16 cellular contexts compared by ENCODE assay signal in genomic region chrX:139750390-139750789, GRCh38. TPM values are rescaled to one million over a fixed set of nuclear protein-coding genes. Genes with fewer than 3 reads are reported as not detected.
A peak's percentile ranks its signal among the peaks of the same experiment; 100 is the strongest.
DNase-seq lines count a peak whose midpoint lies in the region; ATAC-seq lines count a peak whose summit lies in the region.
"Had no signal": no experiment of that assay in that cellular context is flagged by ENCODE, and none has a peak within 500 bp of the region (broad histone marks: within the 10 kb centered on the region; RNA-seq: fewer than 3 reads in every experiment).

No MANE protein-coding gene starts in this region.

- no peak for ATAC-seq in GM18519 (IDR thresholded peaks at IDR 0.05; ENCODE audit: low FRiP score, unreplicated experiment)
- ATAC-seq: K562 had no signal

- DNase-seq in EH (ENCODE audit: low read depth) (peak; percentile 51), HCEC 1CT (peak; percentile 16), fibroblast of gingiva (ENCODE audit: low read depth) (peak; percentile 22), renal cortical epithelial cell (ENCODE audit: low read depth) (peak; percentile 30), NCI-H2171 treated with DMSO at 0.1 percent for 48 hours (lab: John Stamatoyannopoulos, UW) (no peak), HK-2 (ENCODE audit: unreplicated experiment) (no peak)
- DNase-seq: ACHN; BE2C; CD4-positive, alpha-beta T cell; NCI-H1417 treated with DMSO at 0.1 percent for 48 hours; NCI-H1930; NCI-H446; SHP77; SK-N-SH had no signal

RNA-seq across cellular contexts. Expression of gene MCF2, which starts 42.4 kb away (rescaled TPM):
- total RNA-seq in renal cortical epithelial cell, result 0.10 TPM in 1 of 2 replicates, not detected in the other

Comparison
In these comparisons a context has a peak if more than half of its experiments do, and no peak if none do; other contexts are left out.
1. DNase-seq: peak in EH (single experiment), HCEC 1CT (single experiment), fibroblast of gingiva (single experiment) and renal cortical epithelial cell (single experiment); none in NCI-H2171 treated with DMSO at 0.1 percent for 48 hours (single experiment) and HK-2 (single experiment).